In genomic region chr5:176788091-176788490, GRCh38 we compare ENCODE assay signal across 14 cellular contexts. TPM values are rescaled to one million over a fixed set of nuclear protein-coding genes. Genes with fewer than 3 reads are reported as not detected.
DNase-seq lines count a peak whose midpoint lies in the region; ATAC-seq, FAIRE-seq and TF ChIP-seq lines count a peak whose summit lies in the region.
"Had no signal": no experiment of that assay in that cellular context is flagged by ENCODE, and none has a peak within 500 bp of the region (broad histone marks: within the 10 kb centered on the region; RNA-seq: fewer than 3 reads in every experiment).

No MANE protein-coding gene starts in this region.

- peak; percentile 31 for DNase-seq in NCI-H146 (lab: John Stamatoyannopoulos, UW)
- DNase-seq in NCI-H146 treated with DMSO at 0.1 percent for 48 hours (lab: John Stamatoyannopoulos, UW; ENCODE audit: unreplicated experiment) = no peak
- DNase-seq in bronchial epithelial cell (ENCODE audit: low read depth) = peak; percentile 4
- no peak for DNase-seq in keratinocyte (ENCODE audit: low read depth, low spot score)
- peak; percentile 34 for DNase-seq in renal cortical epithelial cell (ENCODE audit: low read depth)
- no peak for DNase-seq in globus pallidus (ENCODE audit: low spot score)
- no peak for DNase-seq in SK-N-SH
- DNase-seq: Caco-2, DMS53 had no signal

- H3K9me3 ChIP-seq in keratinocyte (ENCODE audit: control insufficient read depth, low read depth, low read length) (no peaks in the 10 kb centered on the region), SK-N-SH (no peaks in the 10 kb centered on the region)
- H3K9me3 ChIP-seq: Caco-2 had no signal

- TF ChIP-seq CTCF in bronchial epithelial cell (IDR thresholded peaks at IDR 0.05; ENCODE audit: insufficient read depth, low read length, severe bottlenecking) = no peak
- no peak for TF ChIP-seq CTCF in keratinocyte (optimal IDR thresholded peaks at IDR 0.05 in 1 of 3, IDR thresholded peaks at IDR 0.05 in 1 of 3, conservative IDR thresholded peaks at IDR 0.05 in 1 of 3; ENCODE audit: extremely low read depth in 1 of 3, insufficient read depth in 2 of 3, low read length in 3 of 3)
- no peak for TF ChIP-seq CTCF in SK-N-SH (IDR thresholded peaks at IDR 0.05)

- H3K4me3 ChIP-seq in bronchial epithelial cell (ENCODE audit: low read depth, low read length) (no peak overlapping the region), keratinocyte (ENCODE audit: control insufficient read depth in 2 of 3, extremely low read depth in 1 of 3, insufficient read depth in 2 of 3, low read depth in 1 of 3, low read length in 3 of 3) (no peak overlapping the region), SK-N-SH (ENCODE audit: low read depth in 2 of 2, low read length in 1 of 2) (no peak overlapping the region)

- H2AFZ ChIP-seq in keratinocyte (ENCODE audit: control insufficient read depth, low read length) (no peak overlapping the region), SK-N-SH (ENCODE audit: low read depth) (no peak overlapping the region)

- POLR2A ChIA-PET in SK-N-SH (lab: Yijun Ruan, JAX) = no interaction called here

- H3K36me3 ChIP-seq in bronchial epithelial cell (ENCODE audit: control insufficient read depth, insufficient read depth, low read length) = no peaks in the 10 kb centered on the region
- no peaks in the 10 kb centered on the region for H3K36me3 ChIP-seq in keratinocyte (ENCODE audit: control insufficient read depth in 2 of 2, extremely low read depth in 1 of 2, insufficient read depth in 2 of 2, low read length in 2 of 2)
- no peaks in the 10 kb centered on the region for H3K36me3 ChIP-seq in SK-N-SH (replicated peaks in 1 of 2; ENCODE audit: control insufficient read depth in 1 of 2, insufficient read depth in 2 of 2, low read length in 1 of 2)

- H3F3A ChIP-seq in SK-N-SH (replicated peaks; ENCODE audit: insufficient read depth) = no peaks in the 10 kb centered on the region

- no peak for TF ChIP-seq EP300 in SK-N-SH (IDR thresholded peaks at IDR 0.05; ENCODE audit: borderline replicate concordance in 1 of 2, low read depth in 1 of 2, low read length in 1 of 2)

- H3K4me2 ChIP-seq in keratinocyte (ENCODE audit: control insufficient read depth, extremely low read depth, insufficient read depth, low read depth, low read length) (peak overlapping the region; percentile 16), SK-N-SH (no peak overlapping the region)

- H3K9ac ChIP-seq in keratinocyte (ENCODE audit: control insufficient read depth, extremely low read depth, insufficient read depth, low read length) (no peak overlapping the region), SK-N-SH (no peak overlapping the region)

- H3K9me2 ChIP-seq in SK-N-SH = no peaks in the 10 kb centered on the region

- CTCF ChIA-PET in SK-N-SH (lab: Yijun Ruan, JAX) = interaction anchor here (1.0 kb wide), 1 partner anchor 127 kb away, joined by 3 read pairs; no protein-coding TSS in a partner anchor

- FAIRE-seq in bronchial epithelial cell (lab: Jason Lieb, UNC) = no peak
- no peak for FAIRE-seq in keratinocyte (lab: Jason Lieb, UNC)
- FAIRE-seq: H54 had no signal

- H3K79me2 ChIP-seq in keratinocyte (ENCODE audit: control insufficient read depth, insufficient read depth, low read length) (no peaks in the 10 kb centered on the region), SK-N-SH (ENCODE audit: insufficient read depth) (no peaks in the 10 kb centered on the region)

- no peak for ATAC-seq in HG03139 (IDR thresholded peaks at IDR 0.05; ENCODE audit: unreplicated experiment)

- dilution Hi-C loops in keratinocyte (cut with MboI; ENCODE audit: extremely low pct_ligation_motif_present, low sequenced_read_pairs) = no loop called here

- TF ChIP-seq RAD21 in SK-N-SH (IDR thresholded peaks at IDR 0.05; ENCODE audit: low read length) = no peak

- no peak overlapping the region for H3K27ac ChIP-seq in keratinocyte (ENCODE audit: control insufficient read depth, insufficient read depth, low read length)
- H3K27ac ChIP-seq in SK-N-SH (ENCODE audit: low read depth in 2 of 2, low read length in 1 of 2) = no peak overlapping the region
- H3K27ac ChIP-seq: 22Rv1 had no signal

- no peaks in the 10 kb centered on the region for H3K9me1 ChIP-seq in keratinocyte (ENCODE audit: control insufficient read depth, extremely low read depth, insufficient read depth, low read length)

- H4K20me1 ChIP-seq in keratinocyte (ENCODE audit: control insufficient read depth, extremely low read depth, insufficient read depth, low read length) (no peaks in the 10 kb centered on the region), SK-N-SH (ENCODE audit: insufficient read depth) (no peaks in the 10 kb centered on the region)

- H3K4me1 ChIP-seq in keratinocyte (ENCODE audit: control insufficient read depth, extremely low read depth, insufficient read depth, low read length) (peaks cover 32% of the 10 kb centered on the region), SK-N-SH (ENCODE audit: control insufficient read depth in 1 of 2, insufficient read depth in 2 of 2, low read depth in 1 of 2, low read length in 1 of 2) (peaks cover 0 to 23% of the 10 kb centered on the region in 2 experiments; a peak in 2 of 4 replicates)
- H3K4me1 ChIP-seq: Caco-2 had no signal

- H3K27me3 ChIP-seq in bronchial epithelial cell (ENCODE audit: control insufficient read depth, insufficient read depth, low read length) (peaks cover 23% of the 10 kb centered on the region), keratinocyte (ENCODE audit: control insufficient read depth, extremely low read depth, insufficient read depth, low read length) (peaks cover 8% of the 10 kb centered on the region), SK-N-SH (ENCODE audit: insufficient read depth) (no peaks in the 10 kb centered on the region)

- 67% methylated on average over 7 of the region's 7 CpGs for WGBS in SK-N-SH (ENCODE audit: low lambda C conversion rate)

TF ChIP-seq in SK-N-SH, 30 proteins besides CTCF, POLR2A, EP300 and RAD21:
- no peak for TF ChIP-seq RFX5 (IDR thresholded peaks at IDR 0.05; ENCODE audit: low read length)
- no peak for TF ChIP-seq IRF3 (IDR thresholded peaks at IDR 0.05; ENCODE audit: low read depth, low read length)

RNA-seq across cellular contexts. Expression of gene UNC5A, which starts 22.3 kb away (rescaled TPM):
- not detected in 2 replicates for total RNA-seq in bronchial epithelial cell
- polyA plus RNA-seq in keratinocyte = 0.03 to 0.05 TPM in 2 of 3 replicates, not detected in the other
- not detected for polyA plus RNA-seq in keratinocyte (2011; ENCODE audit: low read depth)
- 0.02 and 0.10 TPM in 2 replicates for polyA plus RNA-seq in keratinocyte (2011; cell fraction: cytosol; rRNA removed)
- 0.10 and 0.12 TPM in 2 replicates for polyA plus RNA-seq in keratinocyte (2011; cell fraction: nucleus; rRNA removed)
- polyA plus RNA-seq in keratinocyte (2012; ENCODE audit: low replicate concordance) = 0.09 TPM in 1 of 2 replicates, not detected in the other
- polyA minus RNA-seq in keratinocyte = not detected in 3 replicates
- not detected for polyA minus RNA-seq in keratinocyte (2011; cell fraction: cytosol; rRNA and poly(A)+ RNA removed)
- 0.21 and 0.47 TPM in 2 replicates for polyA minus RNA-seq in keratinocyte (2011; cell fraction: nucleus; rRNA and poly(A)+ RNA removed)
- 0.69 and 2.2 TPM in 2 replicates for total RNA-seq in renal cortical epithelial cell
- 0.46 and 0.55 TPM in 2 replicates for polyA plus RNA-seq in SK-N-SH (2012; rRNA removed)
- 0.27 and 0.98 TPM in 2 replicates for polyA plus RNA-seq in SK-N-SH (2012; cell fraction: cytosol; rRNA removed)
- polyA plus RNA-seq in SK-N-SH (2012; cell fraction: nucleus; rRNA removed) = 0.74 and 1.4 TPM in 2 replicates
- total RNA-seq: Caco-2; CD8-positive, alpha-beta memory T cell had no signal
- polyA plus RNA-seq: BJ; CD8-positive, alpha-beta memory T cell had no signal

Comparison
In these comparisons a context has a peak if more than half of its experiments do, and no peak if none do; other contexts are left out.
1. DNase-seq: peak in NCI-H146 (single experiment), bronchial epithelial cell (single experiment) and renal cortical epithelial cell (single experiment); none in NCI-H146 treated with DMSO at 0.1 percent for 48 hours (single experiment), keratinocyte (single experiment), globus pallidus (single experiment) and SK-N-SH (single experiment).